ENCODE assay signal across 1 cellular context in the genomic region with DNA sequence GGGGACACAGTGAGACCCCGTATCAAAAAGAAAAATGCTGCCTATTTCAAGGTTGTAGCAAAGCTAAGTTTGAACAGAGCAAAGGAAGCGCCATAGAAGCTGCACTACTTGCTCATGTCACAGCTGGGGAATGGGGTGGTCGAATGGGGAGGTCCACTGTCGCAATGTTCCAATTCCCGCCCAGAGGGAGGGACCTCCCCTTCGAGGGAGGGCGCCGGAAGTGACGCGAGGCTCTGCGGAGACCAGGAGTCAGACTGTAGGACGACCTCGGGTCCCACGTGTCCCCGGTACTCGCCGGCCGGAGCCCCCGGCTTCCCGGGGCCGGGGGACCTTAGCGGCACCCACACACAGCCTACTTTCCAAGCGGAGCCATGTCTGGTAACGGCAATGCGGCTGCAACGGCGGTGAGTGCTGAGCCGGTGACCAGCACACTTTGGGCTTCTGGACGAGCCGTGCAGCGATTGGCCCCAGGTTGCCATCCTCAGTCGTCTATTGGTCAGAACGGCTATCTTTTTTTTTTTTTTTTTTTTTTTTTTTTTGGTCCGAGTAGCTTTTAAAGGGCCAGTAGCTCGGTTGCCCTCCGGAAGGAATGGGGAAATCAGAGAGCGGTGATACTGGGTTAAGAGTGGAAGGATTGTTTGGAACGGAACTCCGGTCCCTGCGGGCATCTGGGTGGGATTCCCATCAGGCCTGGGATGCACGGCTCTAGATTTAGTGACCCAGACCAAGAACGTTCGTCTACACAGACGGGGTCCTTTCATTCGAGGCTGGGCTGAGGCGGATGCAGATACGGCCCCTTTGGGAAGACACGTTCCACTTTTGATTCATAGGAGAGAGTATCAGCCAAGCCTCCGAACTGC.
TF ChIP-seq lines count a peak whose summit lies in the region.

HMBS (plus strand) TSS at position 219 of the 860 bp plus-strand sequence; CDS start at position 372, 153 bp downstream.

TF ChIP-seq in HepG2, 621 proteins besides CTCF, POLR2A, EP300 and RAD21 (continued from another document and continues in another):
- TF ChIP-seq MLXIP (CRISPR knock-in tag; IDR thresholded peaks at IDR 0.05; ENCODE audit: borderline replicate concordance) (peak; percentile 71; the same call in 1 of the 2 replicates), HNF1B (CRISPR knock-in tag; IDR thresholded peaks at IDR 0.05) (peak; percentile 78), HMG20B (CRISPR knock-in tag; conservative IDR thresholded peaks at IDR 0.05) (no peak; the same call in 1 of the 2 replicates), MEIS2 (CRISPR knock-in tag; IDR thresholded peaks at IDR 0.05) (no peak; the same call in 1 of the 2 replicates), GMEB1 (CRISPR knock-in tag; IDR thresholded peaks at IDR 0.05; ENCODE audit: borderline replicate concordance) (0 out of 2 replicates have a peak, but pooled peaks have one; percentile 44), RFXANK (CRISPR knock-in tag; IDR thresholded peaks at IDR 0.05) (0 out of 2 replicates have a peak, but pooled peaks have one; percentile 75), ZNF607 (CRISPR knock-in tag; IDR thresholded peaks at IDR 0.05; ENCODE audit: borderline replicate concordance) (peak; percentile 62; the same call in 1 of the 2 replicates), PLRG1 (conservative IDR thresholded peaks at IDR 0.05) (no peak), ZNF784 (CRISPR knock-in tag; IDR thresholded peaks at IDR 0.05; ENCODE audit: borderline replicate concordance) (peak; percentile 49; the same call in 1 of the 2 replicates), ZNF580 (CRISPR knock-in tag; IDR thresholded peaks at IDR 0.05; ENCODE audit: borderline replicate concordance, low read depth) (no peak; the same call in 1 of the 2 replicates), MEF2D (CRISPR knock-in tag; IDR thresholded peaks at IDR 0.05) (no peak), SIN3B (IDR thresholded peaks at IDR 0.05; ENCODE audit: low read length) (peak; percentile 32; the same call in 1 of the 2 replicates), ARID3A (IDR thresholded peaks at IDR 0.05; ENCODE audit: low read depth, low read length) (no peak), SALL1 (CRISPR knock-in tag; IDR thresholded peaks at IDR 0.05) (peak; percentile 85), ZNF552 (CRISPR knock-in tag; IDR thresholded peaks at IDR 0.05; ENCODE audit: borderline replicate concordance) (0 out of 2 replicates have a peak, but pooled peaks have one; percentile 49), ZNF30 (CRISPR knock-in tag; IDR thresholded peaks at IDR 0.05) (no peak), ZSCAN30 (CRISPR knock-in tag; IDR thresholded peaks at IDR 0.05) (no peak), ASH2L (IDR thresholded peaks at IDR 0.05; ENCODE audit: insufficient read length, low read depth, low read length) (peak; percentile 90), ZNF530 (CRISPR knock-in tag; IDR thresholded peaks at IDR 0.05; ENCODE audit: low read depth) (no peak)
- TF ChIP-seq, protein P1, sequence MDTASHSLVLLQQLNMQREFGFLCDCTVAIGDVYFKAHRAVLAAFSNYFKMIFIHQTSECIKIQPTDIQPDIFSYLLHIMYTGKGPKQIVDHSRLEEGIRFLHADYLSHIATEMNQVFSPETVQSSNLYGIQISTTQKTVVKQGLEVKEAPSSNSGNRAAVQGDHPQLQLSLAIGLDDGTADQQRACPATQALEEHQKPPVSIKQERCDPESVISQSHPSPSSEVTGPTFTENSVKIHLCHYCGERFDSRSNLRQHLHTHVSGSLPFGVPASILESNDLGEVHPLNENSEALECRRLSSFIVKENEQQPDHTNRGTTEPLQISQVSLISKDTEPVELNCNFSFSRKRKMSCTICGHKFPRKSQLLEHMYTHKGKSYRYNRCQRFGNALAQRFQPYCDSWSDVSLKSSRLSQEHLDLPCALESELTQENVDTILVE (CRISPR knock-in tag; IDR thresholded peaks at IDR 0.05) = 0 out of 2 replicates have a peak, but pooled peaks have one; percentile 63
- TF ChIP-seq, protein P2, sequence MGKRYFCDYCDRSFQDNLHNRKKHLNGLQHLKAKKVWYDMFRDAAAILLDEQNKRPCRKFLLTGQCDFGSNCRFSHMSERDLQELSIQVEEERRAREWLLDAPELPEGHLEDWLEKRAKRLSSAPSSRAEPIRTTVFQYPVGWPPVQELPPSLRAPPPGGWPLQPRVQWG (CRISPR knock-in tag; IDR thresholded peaks at IDR 0.05; ENCODE audit: borderline replicate concordance, low read depth) = no peak
- TF ChIP-seq, protein P3, sequence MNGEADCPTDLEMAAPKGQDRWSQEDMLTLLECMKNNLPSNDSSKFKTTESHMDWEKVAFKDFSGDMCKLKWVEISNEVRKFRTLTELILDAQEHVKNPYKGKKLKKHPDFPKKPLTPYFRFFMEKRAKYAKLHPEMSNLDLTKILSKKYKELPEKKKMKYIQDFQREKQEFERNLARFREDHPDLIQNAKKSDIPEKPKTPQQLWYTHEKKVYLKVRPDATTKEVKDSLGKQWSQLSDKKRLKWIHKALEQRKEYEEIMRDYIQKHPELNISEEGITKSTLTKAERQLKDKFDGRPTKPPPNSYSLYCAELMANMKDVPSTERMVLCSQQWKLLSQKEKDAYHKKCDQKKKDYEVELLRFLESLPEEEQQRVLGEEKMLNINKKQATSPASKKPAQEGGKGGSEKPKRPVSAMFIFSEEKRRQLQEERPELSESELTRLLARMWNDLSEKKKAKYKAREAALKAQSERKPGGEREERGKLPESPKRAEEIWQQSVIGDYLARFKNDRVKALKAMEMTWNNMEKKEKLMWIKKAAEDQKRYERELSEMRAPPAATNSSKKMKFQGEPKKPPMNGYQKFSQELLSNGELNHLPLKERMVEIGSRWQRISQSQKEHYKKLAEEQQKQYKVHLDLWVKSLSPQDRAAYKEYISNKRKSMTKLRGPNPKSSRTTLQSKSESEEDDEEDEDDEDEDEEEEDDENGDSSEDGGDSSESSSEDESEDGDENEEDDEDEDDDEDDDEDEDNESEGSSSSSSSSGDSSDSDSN (CRISPR knock-in tag; IDR thresholded peaks at IDR 0.05) = peak; percentile 27; the same call in 1 of the 2 replicates
- TF ChIP-seq, protein P4, sequence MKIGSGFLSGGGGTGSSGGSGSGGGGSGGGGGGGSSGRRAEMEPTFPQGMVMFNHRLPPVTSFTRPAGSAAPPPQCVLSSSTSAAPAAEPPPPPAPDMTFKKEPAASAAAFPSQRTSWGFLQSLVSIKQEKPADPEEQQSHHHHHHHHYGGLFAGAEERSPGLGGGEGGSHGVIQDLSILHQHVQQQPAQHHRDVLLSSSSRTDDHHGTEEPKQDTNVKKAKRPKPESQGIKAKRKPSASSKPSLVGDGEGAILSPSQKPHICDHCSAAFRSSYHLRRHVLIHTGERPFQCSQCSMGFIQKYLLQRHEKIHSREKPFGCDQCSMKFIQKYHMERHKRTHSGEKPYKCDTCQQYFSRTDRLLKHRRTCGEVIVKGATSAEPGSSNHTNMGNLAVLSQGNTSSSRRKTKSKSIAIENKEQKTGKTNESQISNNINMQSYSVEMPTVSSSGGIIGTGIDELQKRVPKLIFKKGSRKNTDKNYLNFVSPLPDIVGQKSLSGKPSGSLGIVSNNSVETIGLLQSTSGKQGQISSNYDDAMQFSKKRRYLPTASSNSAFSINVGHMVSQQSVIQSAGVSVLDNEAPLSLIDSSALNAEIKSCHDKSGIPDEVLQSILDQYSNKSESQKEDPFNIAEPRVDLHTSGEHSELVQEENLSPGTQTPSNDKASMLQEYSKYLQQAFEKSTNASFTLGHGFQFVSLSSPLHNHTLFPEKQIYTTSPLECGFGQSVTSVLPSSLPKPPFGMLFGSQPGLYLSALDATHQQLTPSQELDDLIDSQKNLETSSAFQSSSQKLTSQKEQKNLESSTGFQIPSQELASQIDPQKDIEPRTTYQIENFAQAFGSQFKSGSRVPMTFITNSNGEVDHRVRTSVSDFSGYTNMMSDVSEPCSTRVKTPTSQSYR (CRISPR knock-in tag; IDR thresholded peaks at IDR 0.05; ENCODE audit: borderline replicate concordance) = peak; percentile 38; the same call in 1 of the 2 replicates
